In the genomic region with DNA sequence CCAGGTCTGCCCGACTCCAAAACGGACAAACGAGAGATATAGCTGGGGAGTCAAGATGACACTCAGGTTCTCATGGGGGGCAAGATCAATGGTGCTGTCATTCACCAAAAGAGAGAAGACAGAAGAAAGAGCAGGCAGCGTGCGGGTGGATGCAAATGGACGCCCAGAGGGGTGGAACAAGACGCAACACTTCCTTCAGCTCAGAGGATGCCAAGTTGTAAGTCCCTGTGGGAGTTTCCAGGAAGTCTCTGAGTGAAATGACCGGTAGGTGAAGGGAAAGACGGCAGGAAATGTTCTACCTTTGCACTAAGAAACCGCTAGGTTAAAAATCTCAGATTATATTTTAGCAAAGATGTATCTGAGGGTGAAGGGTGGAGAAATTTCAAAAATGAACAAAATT, we compare ENCODE assay signal across 32 cellular contexts.
"Had no signal": no experiment of that assay in that cellular context is flagged by ENCODE, and none has a peak within 500 bp of the region (broad histone marks: within the 10 kb centered on the region; RNA-seq: fewer than 3 reads in every experiment).

No MANE protein-coding gene starts in this region.

- H3K27ac ChIP-seq: colonic mucosa, gastroesophageal sphincter, lower lobe of right lung, pancreas, psoas muscle, testis, WERI-Rb-1 had no signal

- H3K27ac Mint-ChIP-seq: activated CD4-positive, alpha-beta memory T cell treated with anti-CD3 and anti-CD28 coated beads for 36 hours; activated CD4-positive, alpha-beta T cell treated with anti-CD3 and anti-CD28 coated beads, Interleukin-2, amount 10 ng/mL, durations not matched to agents 24 days and 14 days; activated naive CD8-positive, alpha-beta T cell; activated T-helper 2 cell treated with anti-CD3 and anti-CD28 coated beads, Interferon-gamma antibody, Interleukin-2, Interleukin-4, amounts not matched to agents 10 μg/mL and 5 μg/mL and 100 μg/mL, durations not matched to agents 14 hours and 24 hours and 36 hours; nephron; T-helper 1 cell treated with Interleukin-12 subunit alpha and Interleukin-12 subunit beta and Interleukin-4 antibody, amounts not matched to agents 30 μg/mL and 1 μg/mL, for 36 hours had no signal

- H3K4me3 Mint-ChIP-seq: activated CD4-positive, alpha-beta memory T cell treated with anti-CD3 and anti-CD28 coated beads for 36 hours; activated CD4-positive, alpha-beta T cell treated with anti-CD3 and anti-CD28 coated beads, Interleukin-2, amount 10 ng/mL, durations not matched to agents 24 days and 14 days; activated naive CD8-positive, alpha-beta T cell; nephron; T-helper 1 cell treated with Interleukin-12 subunit alpha and Interleukin-12 subunit beta and Interleukin-4 antibody, amounts not matched to agents 30 μg/mL and 1 μg/mL, for 36 hours had no signal

- H3K9me3 Mint-ChIP-seq: activated CD4-positive, alpha-beta memory T cell treated with anti-CD3 and anti-CD28 coated beads for 36 hours; activated CD4-positive, alpha-beta T cell treated with anti-CD3 and anti-CD28 coated beads, Interleukin-2, amount 10 ng/mL, durations not matched to agents 24 days and 14 days; activated T-helper 2 cell treated with anti-CD3 and anti-CD28 coated beads, Interferon-gamma antibody, Interleukin-2, Interleukin-4, amounts not matched to agents 10 μg/mL and 5 μg/mL and 100 μg/mL, durations not matched to agents 14 hours and 24 hours and 36 hours; nephron; T-helper 1 cell treated with Interleukin-12 subunit alpha and Interleukin-12 subunit beta and Interleukin-4 antibody, amounts not matched to agents 30 μg/mL and 1 μg/mL, for 36 hours had no signal

- H3K4me1 ChIP-seq: colonic mucosa, lower lobe of right lung, pancreas, psoas muscle, testis had no signal

- H3K4me3 ChIP-seq: colonic mucosa, dorsolateral prefrontal cortex, gastroesophageal sphincter, heart left ventricle, lower lobe of right lung, mucosa of descending colon, pancreas, psoas muscle, smooth muscle cell, testis had no signal

- H3K27me3 Mint-ChIP-seq: activated CD4-positive, alpha-beta memory T cell treated with anti-CD3 and anti-CD28 coated beads for 36 hours; activated CD4-positive, alpha-beta T cell treated with anti-CD3 and anti-CD28 coated beads, Interleukin-2, amount 10 ng/mL, durations not matched to agents 24 days and 14 days; activated naive CD8-positive, alpha-beta T cell had no signal

- DNase-seq: activated CD4-positive, alpha-beta memory T cell treated with anti-CD3 and anti-CD28 coated beads for 36 hours; activated CD4-positive, alpha-beta T cell treated with anti-CD3 and anti-CD28 coated beads, Interleukin-2, amount 10 ng/mL, durations not matched to agents 24 days and 14 days; activated CD4-positive, CD25-positive, alpha-beta regulatory T cell treated with anti-CD3 and anti-CD28 coated beads, Interleukin-2, amount 50 U/mL, for 72 hours; activated CD8-positive, alpha-beta memory T cell treated with anti-CD3 and anti-CD28 coated beads, Interleukin-2, amount 50 U/mL, for 4 hours; activated T-cell treated with anti-CD3 and anti-CD28 coated beads, Interleukin-2, amount 50 U/mL, for 1 hour; anterior cingulate cortex; cerebellar nuclear complex; colonic mucosa; dorsolateral prefrontal cortex; effector memory CD4-positive, alpha-beta T cell; erythroblast; lower lobe of right lung; mesendoderm; mucosa of descending colon; pancreas; psoas muscle; stimulated activated CD4-positive, alpha-beta T cell treated with anti-CD3 and anti-CD28 coated beads, Interleukin-1b, Interleukin-23, amount 100 ng/mL, for 48 hours; stimulated activated CD4-positive, alpha-beta T cell treated with anti-CD3 and anti-CD28 coated beads, Interleukin-4, amount 100 ng/mL, for 4 hours; stimulated activated CD8-positive, alpha-beta memory T cell treated with anti-CD3 and anti-CD28 coated beads, Interleukin-4, amount 100 ng/mL, for 48 hours; stimulated activated naive CD4-positive, alpha-beta T cell treated with Interleukin-2 at 50 U/mL for 16 hours; SW 1271; T1000; testis; trophoblast cell; WERI-Rb-1 had no signal

- ATAC-seq: gastroesophageal sphincter, lower lobe of right lung, mucosa of descending colon, pancreas, psoas muscle had no signal

- H3K27me3 ChIP-seq: colonic mucosa, dorsolateral prefrontal cortex, gastroesophageal sphincter, heart left ventricle, pancreas, testis had no signal

- H3K4me1 Mint-ChIP-seq: nephron had no signal

- H3K9me3 ChIP-seq: colonic mucosa, gastroesophageal sphincter, heart left ventricle, lower lobe of right lung, mucosa of descending colon, pancreas, psoas muscle, testis had no signal
